1 cellular context compared by ENCODE assay signal in genomic region chr2:16196687-16197503, GRCh38.
TF ChIP-seq lines count a peak whose summit lies in the region.

No MANE protein-coding gene starts in this region.

TF ChIP-seq in HepG2, 621 proteins besides CTCF, POLR2A, EP300 and RAD21 (continued from another document and continues in another):
- TF ChIP-seq MLX (CRISPR knock-in tag; IDR thresholded peaks at IDR 0.05) (peak; percentile 66; the same call in 1 of the 2 replicates), RFXANK (CRISPR knock-in tag; IDR thresholded peaks at IDR 0.05) (no peak), LRRFIP1 (CRISPR knock-in tag; conservative IDR thresholded peaks at IDR 0.05) (no peak), STAT5B (CRISPR knock-in tag; IDR thresholded peaks at IDR 0.05) (no peak), THYN1 (CRISPR knock-in tag; IDR thresholded peaks at IDR 0.05; ENCODE audit: borderline replicate concordance, low read depth) (no peak), KDM4B (CRISPR knock-in tag; IDR thresholded peaks at IDR 0.05) (peak; percentile 47; the same call in 1 of the 2 replicates), KMT2A (CRISPR knock-in tag; IDR thresholded peaks at IDR 0.05) (no peak), HOXA3 (CRISPR knock-in tag; IDR thresholded peaks at IDR 0.05) (peak; percentile 85), MXI1 (IDR thresholded peaks at IDR 0.05; ENCODE audit: borderline replicate concordance, low read depth, low read length) (no peak), ZC3H13 (CRISPR knock-in tag; IDR thresholded peaks at IDR 0.05) (0 out of 2 replicates have a peak, but pooled peaks have one; percentile 9), ETV6 (CRISPR knock-in tag; conservative IDR thresholded peaks at IDR 0.05) (no peak), SUZ12 (IDR thresholded peaks at IDR 0.05; ENCODE audit: low read depth, low read length) (no peak), TEAD3 (CRISPR knock-in tag; optimal IDR thresholded peaks at IDR 0.05; ENCODE audit: borderline replicate concordance) (peak; percentile 88), ZMYM4 (CRISPR knock-in tag; IDR thresholded peaks at IDR 0.05) (peak; percentile 86), ZNF24 (IDR thresholded peaks at IDR 0.05) (no peak), HMG20B (CRISPR knock-in tag; conservative IDR thresholded peaks at IDR 0.05) (0 out of 2 replicates have a peak, but pooled peaks have one; percentile 52), SKIL (CRISPR knock-in tag; IDR thresholded peaks at IDR 0.05; ENCODE audit: borderline replicate concordance) (no peak; the same call in 1 of the 2 replicates), JDP2 (CRISPR knock-in tag; IDR thresholded peaks at IDR 0.05; ENCODE audit: borderline replicate concordance) (no peak), HOXD1 (CRISPR knock-in tag; IDR thresholded peaks at IDR 0.05) (peak; percentile 64; the same call in 1 of the 2 replicates), ZNF256 (CRISPR knock-in tag; conservative IDR thresholded peaks at IDR 0.05) (0 out of 2 replicates have a peak, but pooled peaks have one; percentile 50), ZNF280B (CRISPR knock-in tag; IDR thresholded peaks at IDR 0.05; ENCODE audit: borderline replicate concordance) (no peak), ERF (CRISPR knock-in tag; IDR thresholded peaks at IDR 0.05) (peak; percentile 79), ZBTB46 (CRISPR knock-in tag; IDR thresholded peaks at IDR 0.05; ENCODE audit: borderline replicate concordance) (no peak), SOX6 (IDR thresholded peaks at IDR 0.05) (no peak), SOX6 (CRISPR knock-in tag; IDR thresholded peaks at IDR 0.05) (peak; percentile 94), ZNF879 (CRISPR knock-in tag; IDR thresholded peaks at IDR 0.05) (no peak), RXRA (CRISPR knock-in tag; IDR thresholded peaks at IDR 0.05) (peak; percentile 90), ZNF800 (CRISPR knock-in tag; IDR thresholded peaks at IDR 0.05) (peak; percentile 87), ELF1 (CRISPR knock-in tag; IDR thresholded peaks at IDR 0.05) (peak; percentile 89), SOX5 (CRISPR knock-in tag; IDR thresholded peaks at IDR 0.05; ENCODE audit: borderline replicate concordance) (peak; percentile 95), ZNF432 (CRISPR knock-in tag; IDR thresholded peaks at IDR 0.05; ENCODE audit: borderline replicate concordance) (no peak), ZNF562 (CRISPR knock-in tag; IDR thresholded peaks at IDR 0.05; ENCODE audit: borderline replicate concordance) (no peak), FOSL2 (CRISPR knock-in tag; IDR thresholded peaks at IDR 0.05) (peak; percentile 85), IRF9 (CRISPR knock-in tag; IDR thresholded peaks at IDR 0.05; ENCODE audit: borderline replicate concordance) (peak; percentile 37; the same call in 1 of the 2 replicates), ZNF430 (CRISPR knock-in tag; IDR thresholded peaks at IDR 0.05) (peak; percentile 85; the same call in 1 of the 2 replicates), ZNF20 (CRISPR knock-in tag; IDR thresholded peaks at IDR 0.05) (no peak), ZNF704 (CRISPR knock-in tag; IDR thresholded peaks at IDR 0.05; ENCODE audit: borderline replicate concordance) (no peak), ZNF660 (CRISPR knock-in tag; IDR thresholded peaks at IDR 0.05; ENCODE audit: borderline replicate concordance, low read depth) (no peak), NFKB2 (CRISPR knock-in tag; IDR thresholded peaks at IDR 0.05; ENCODE audit: borderline replicate concordance) (no peak), SPEN (CRISPR knock-in tag; IDR thresholded peaks at IDR 0.05; ENCODE audit: low read depth) (peak; percentile 80), ZSCAN29 (CRISPR knock-in tag; conservative IDR thresholded peaks at IDR 0.05) (0 out of 2 replicates have a peak, but pooled peaks have one; percentile 34), MIXL1 (CRISPR knock-in tag; IDR thresholded peaks at IDR 0.05) (peak; percentile 93), ZUFSP (CRISPR knock-in tag; IDR thresholded peaks at IDR 0.05; ENCODE audit: borderline replicate concordance) (no peak), ZMYM2 (CRISPR knock-in tag; IDR thresholded peaks at IDR 0.05) (peak; percentile 93), CHCHD3 (CRISPR knock-in tag; IDR thresholded peaks at IDR 0.05) (0 out of 2 replicates have a peak, but pooled peaks have one; percentile 24), LBX2 (CRISPR knock-in tag; IDR thresholded peaks at IDR 0.05; ENCODE audit: borderline replicate concordance) (no peak), SNAPC5 (CRISPR knock-in tag; IDR thresholded peaks at IDR 0.05; ENCODE audit: borderline replicate concordance) (peak; percentile 71; the same call in 1 of the 2 replicates), ZNF709 (CRISPR knock-in tag; IDR thresholded peaks at IDR 0.05) (peak; percentile 80), IRF1 (CRISPR knock-in tag; IDR thresholded peaks at IDR 0.05; ENCODE audit: low read depth) (no peak)
